11 cellular contexts compared by ENCODE assay signal in genomic region chr14:99232406-99233214, GRCh38. TPM values are rescaled to one million over a fixed set of nuclear protein-coding genes. Genes with fewer than 3 reads are reported as not detected.
DNase-seq lines count a peak whose midpoint lies in the region; ATAC-seq and TF ChIP-seq lines count a peak whose summit lies in the region.
"Had no signal": no experiment of that assay in that cellular context is flagged by ENCODE, and none has a peak within 500 bp of the region (broad histone marks: within the 10 kb centered on the region; RNA-seq: fewer than 3 reads in every experiment).

No MANE protein-coding gene starts in this region.

- no peak for TF ChIP-seq POLR2A in Peyer's patch (IDR thresholded peaks at IDR 0.05)

- H3K4me3 Mint-ChIP-seq in CD4-positive, alpha-beta memory T cell, result peak overlapping the region; percentile 81 to 99 (median 89)
- peak overlapping the region; percentile 31 to 74 (median 70) for H3K4me3 Mint-ChIP-seq in brain
- H3K4me3 Mint-ChIP-seq: stimulated activated memory B cell treated with anti-CD40 and anti-IgM and Interleukin-4, amounts not matched to agents 10 μg/mL and 1 μg/mL and 100 μg/mL, for 72 hours had no signal

- peaks cover 97% of the 10 kb centered on the region for H3K79me2 ChIP-seq in neural cell (replicated peaks; ENCODE audit: insufficient read depth, low read length)

- H2AFZ ChIP-seq in neural cell (ENCODE audit: low read depth, low read length), result no peak overlapping the region

- TF ChIP-seq RAD21 in neural cell (conservative IDR thresholded peaks at IDR 0.05), result no peak

- TF ChIP-seq EP300 in neural cell (conservative IDR thresholded peaks at IDR 0.05; ENCODE audit: poor library complexity, severe bottlenecking), result no peak

- ATAC-seq in HG02981 (IDR thresholded peaks at IDR 0.05; ENCODE audit: unreplicated experiment), result no peak
- ATAC-seq: activated CD4-positive, CD25-positive, alpha-beta regulatory T cell treated with anti-CD3 and anti-CD28 coated beads, Interleukin-2, amount 50 U/mL, for 24 hours had no signal

- no peaks in the 10 kb centered on the region for H3K27me3 ChIP-seq in CD4-positive, alpha-beta memory T cell (ENCODE audit: insufficient read depth, low read length)
- H3K27me3 ChIP-seq in Peyer's patch, result no peaks in the 10 kb centered on the region
- H3K27me3 ChIP-seq in neural cell (ENCODE audit: insufficient read depth, low read depth, low read length), result no peaks in the 10 kb centered on the region

- no peaks in the 10 kb centered on the region for H3K9me2 ChIP-seq in neural cell (ENCODE audit: insufficient read depth, low read length)

- CTCF ChIA-PET in CD4-positive, alpha-beta memory T cell (lab: Charles Lee; ENCODE audit: partially characterized antibody), result interaction anchor here (0.9 to 16.7 kb wide), 7 partner anchors 7 to 44 kb away, joined by 3 to 270 read pairs (median 27); partner anchors contain the start of gene BCL11B

- peaks cover 18% of the 10 kb centered on the region for H3K36me3 ChIP-seq in CD4-positive, alpha-beta memory T cell (ENCODE audit: insufficient read depth, low read length)
- H3K36me3 ChIP-seq in Peyer's patch (no peaks in the 10 kb centered on the region), neural cell (ENCODE audit: insufficient read depth, low read length) (no peaks in the 10 kb centered on the region)
- H3K36me3 ChIP-seq: prostate gland had no signal

- H3K27me3 Mint-ChIP-seq in CD4-positive, alpha-beta memory T cell, result no peaks in the 10 kb centered on the region
- no peaks in the 10 kb centered on the region for H3K27me3 Mint-ChIP-seq in brain
- H3K27me3 Mint-ChIP-seq: stimulated activated memory B cell treated with anti-CD40 and anti-IgM and Interleukin-4, amounts not matched to agents 10 μg/mL and 1 μg/mL and 100 μg/mL, for 72 hours had no signal

- H3K27ac Mint-ChIP-seq in CD4-positive, alpha-beta memory T cell, result peak overlapping the region; percentile 98 to 99 (median 99)
- peak overlapping the region; percentile 64 to 98 (median 91) for H3K27ac Mint-ChIP-seq in brain
- H3K27ac Mint-ChIP-seq: stimulated activated memory B cell treated with anti-CD40 and anti-IgM and Interleukin-4, amounts not matched to agents 10 μg/mL and 1 μg/mL and 100 μg/mL, for 72 hours had no signal

- H3K9ac ChIP-seq in neural cell (ENCODE audit: low read length), result no peak overlapping the region

- H3K36me3 Mint-ChIP-seq in CD4-positive, alpha-beta memory T cell, result peaks cover 26 to 75% of the 10 kb centered on the region in 2 donors
- peaks cover 7% of the 10 kb centered on the region for H3K36me3 Mint-ChIP-seq in brain
- H3K36me3 Mint-ChIP-seq: stimulated activated memory B cell treated with anti-CD40 and anti-IgM and Interleukin-4, amounts not matched to agents 10 μg/mL and 1 μg/mL and 100 μg/mL, for 72 hours had no signal

- peak in 2 of 5 donors; percentile 37 to 61 for DNase-seq in CD4-positive, alpha-beta memory T cell
- DNase-seq in Peyer's patch (no peak), NCI-H1930 (lab: John Stamatoyannopoulos, UW) (no peak), superior temporal gyrus (ENCODE audit: extremely low spot score) (no peak)

- H3K9me3 Mint-ChIP-seq in CD4-positive, alpha-beta memory T cell, result peaks cover 0 to 19% (median 0%) of the 10 kb centered on the region in 8 donors
- H3K9me3 Mint-ChIP-seq in brain, result peaks cover 0 to 2% (median 0%) of the 10 kb centered on the region in 5 experiments

- POLR2A ChIA-PET in CD4-positive, alpha-beta memory T cell (lab: Charles Lee; ENCODE audit: partially characterized antibody), result interaction anchor here (1.0 to 87.2 kb wide), 4 partner anchors 12 to 1508 kb away, joined by 3 to 6015 read pairs (median 3012); partner anchors contain the start of gene BCL11B

- no peak overlapping the region for H3K4me2 ChIP-seq in neural cell (ENCODE audit: low read length)

- peak overlapping the region; percentile 20 to 40 for H3K4me3 ChIP-seq in CD4-positive, alpha-beta memory T cell (ENCODE audit: low read length in 2 of 2)
- H3K4me3 ChIP-seq in Peyer's patch (no peak overlapping the region), neural cell (ENCODE audit: low read length) (peak overlapping the region; percentile 48)

- intact Hi-C loops in CD4-positive, alpha-beta memory T cell (cut with micrococcal nuclease), result no loop called here

- peaks cover 75 to 98% (median 89%) of the 10 kb centered on the region in 4 donors for H3K4me1 Mint-ChIP-seq in CD4-positive, alpha-beta memory T cell
- H3K4me1 Mint-ChIP-seq in brain, result peaks cover 96% of the 10 kb centered on the region
- H3K4me1 Mint-ChIP-seq: stimulated activated memory B cell treated with anti-CD40 and anti-IgM and Interleukin-4, amounts not matched to agents 10 μg/mL and 1 μg/mL and 100 μg/mL, for 72 hours had no signal

- H3F3A ChIP-seq in neural cell (ENCODE audit: insufficient read depth, low read length, poor library complexity, severe bottlenecking), result no peaks in the 10 kb centered on the region

- H3K27ac ChIP-seq in CD4-positive, alpha-beta memory T cell (ENCODE audit: low read depth, low read length), result peak overlapping the region; percentile 98
- peak overlapping the region; percentile 36 to 75 (median 66) for H3K27ac ChIP-seq in Peyer's patch
- no peak overlapping the region for H3K27ac ChIP-seq in neural cell (ENCODE audit: low read length)
- H3K27ac ChIP-seq: C4-2B had no signal

- H4K20me1 ChIP-seq in neural cell (ENCODE audit: insufficient read depth), result peaks cover 100% of the 10 kb centered on the region

- no peaks in the 10 kb centered on the region for H3K9me3 ChIP-seq in CD4-positive, alpha-beta memory T cell (ENCODE audit: control insufficient read depth in 1 of 2, low read length in 2 of 2)
- H3K9me3 ChIP-seq in Peyer's patch (no peaks in the 10 kb centered on the region), neural cell (ENCODE audit: low read length) (no peaks in the 10 kb centered on the region)
- H3K9me3 ChIP-seq: prostate gland had no signal

- peaks cover 100% of the 10 kb centered on the region for H3K4me1 ChIP-seq in CD4-positive, alpha-beta memory T cell (ENCODE audit: insufficient read depth, low read length)
- peaks cover 0 to 19% (median 3%) of the 10 kb centered on the region in 4 donors for H3K4me1 ChIP-seq in Peyer's patch
- H3K4me1 ChIP-seq: prostate gland had no signal

- TF ChIP-seq CTCF in Peyer's patch (IDR thresholded peaks at IDR 0.05) (no peak), brain (conservative IDR thresholded peaks at IDR 0.05) (no peak), neural cell (IDR thresholded peaks at IDR 0.05; ENCODE audit: poor library complexity, severe bottlenecking) (no peak)

TF ChIP-seq in neural cell, 6 proteins besides CTCF, POLR2A, EP300 and RAD21:
- TF ChIP-seq POLR2AphosphoS5 (IDR thresholded peaks at IDR 0.05), result no peak
- TF ChIP-seq TAF1 (IDR thresholded peaks at IDR 0.05; ENCODE audit: low read depth), result no peak

RNA-seq across cellular contexts. Expression of gene BCL11B, which starts 39.4 kb away (rescaled TPM):
- total RNA-seq in CD4-positive, alpha-beta memory T cell, result 100 to 1,000 TPM; 163 to 165 TPM
- 10 to 100 TPM in 1 of 2 donors, 1 to 10 TPM in 1; 2.6 to 11.6 TPM for polyA plus RNA-seq in CD4-positive, alpha-beta memory T cell
- 10 to 100 TPM in 2 of 4 donors, 1 to 10 TPM in 2; 7.7 to 10.2 (median 10.0) TPM for total RNA-seq in Peyer's patch
- polyA plus RNA-seq in brain (ENCODE audit: insufficient read depth, low read depth, low replicate concordance) (1.6 TPM), neural cell (98.9 and 104 TPM in 2 replicates)
- polyA minus RNA-seq in neural cell, result 259 and 270 TPM in 2 replicates

Comparison
In these comparisons a context has a peak if more than half of its experiments do, and no peak if none do; other contexts are left out.
1. H3K4me3 ChIP-seq: peak in CD4-positive, alpha-beta memory T cell (2 of 2) and neural cell (single experiment); none in Peyer's patch (0 of 4).